Comparison of ENCODE assay signal across 1 cellular context in the genomic region with DNA sequence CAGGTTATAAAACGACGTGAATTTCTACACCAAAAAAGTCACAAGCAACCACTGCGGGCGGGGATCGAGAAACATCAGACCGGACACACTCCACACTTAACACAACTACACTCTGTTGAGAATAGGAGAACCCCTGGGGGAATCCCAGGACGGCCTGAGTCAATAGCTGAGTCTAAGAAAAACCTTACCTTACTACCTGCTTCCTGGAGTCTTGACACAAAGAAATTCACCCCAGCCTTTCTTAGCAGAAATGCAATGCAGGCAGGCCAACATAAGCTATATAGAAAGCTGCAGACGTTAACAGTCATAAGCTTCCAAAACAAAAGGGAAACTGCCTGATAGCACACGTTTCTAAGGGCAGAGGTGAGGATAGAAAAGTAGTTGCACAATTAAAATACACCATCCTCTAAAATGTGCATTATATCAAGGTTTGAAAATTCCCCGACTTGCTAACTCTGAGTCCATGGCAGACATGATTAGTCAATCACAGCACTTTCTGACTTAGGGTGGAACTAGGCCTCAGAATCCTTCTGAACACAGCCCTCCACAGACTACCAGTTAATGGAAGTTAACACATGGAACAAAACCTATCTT.
TF ChIP-seq lines count a peak whose summit lies in the region.

No MANE protein-coding gene starts in this region.

TF ChIP-seq in HepG2, 621 proteins besides CTCF, POLR2A, EP300 and RAD21 (continued from another document):
- TF ChIP-seq, protein P1, sequence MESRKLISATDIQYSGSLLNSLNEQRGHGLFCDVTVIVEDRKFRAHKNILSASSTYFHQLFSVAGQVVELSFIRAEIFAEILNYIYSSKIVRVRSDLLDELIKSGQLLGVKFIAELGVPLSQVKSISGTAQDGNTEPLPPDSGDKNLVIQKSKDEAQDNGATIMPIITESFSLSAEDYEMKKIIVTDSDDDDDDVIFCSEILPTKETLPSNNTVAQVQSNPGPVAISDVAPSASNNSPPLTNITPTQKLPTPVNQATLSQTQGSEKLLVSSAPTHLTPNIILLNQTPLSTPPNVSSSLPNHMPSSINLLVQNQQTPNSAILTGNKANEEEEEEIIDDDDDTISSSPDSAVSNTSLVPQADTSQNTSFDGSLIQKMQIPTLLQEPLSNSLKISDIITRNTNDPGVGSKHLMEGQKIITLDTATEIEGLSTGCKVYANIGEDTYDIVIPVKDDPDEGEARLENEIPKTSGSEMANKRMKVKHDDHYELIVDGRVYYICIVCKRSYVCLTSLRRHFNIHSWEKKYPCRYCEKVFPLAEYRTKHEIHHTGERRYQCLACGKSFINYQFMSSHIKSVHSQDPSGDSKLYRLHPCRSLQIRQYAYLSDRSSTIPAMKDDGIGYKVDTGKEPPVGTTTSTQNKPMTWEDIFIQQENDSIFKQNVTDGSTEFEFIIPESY (CRISPR knock-in tag; IDR thresholded peaks at IDR 0.05) = no peak
- TF ChIP-seq NFIC (IDR thresholded peaks at IDR 0.05; ENCODE audit: low read length) (no peak), SETDB1 (CRISPR knock-in tag; IDR thresholded peaks at IDR 0.05; ENCODE audit: borderline replicate concordance) (no peak), POLR2AphosphoS5 (IDR thresholded peaks at IDR 0.05; ENCODE audit: low read depth, low read length) (no peak), ZMAT5 (CRISPR knock-in tag; IDR thresholded peaks at IDR 0.05; ENCODE audit: borderline replicate concordance, low read depth) (no peak), SUZ12 (IDR thresholded peaks at IDR 0.05; ENCODE audit: low read depth, low read length) (no peak), HNRNPK (IDR thresholded peaks at IDR 0.05; ENCODE audit: low read depth, low read length, poor library complexity, severe bottlenecking) (no peak), ZNF878 (CRISPR knock-in tag; IDR thresholded peaks at IDR 0.05) (no peak), ZNF280B (CRISPR knock-in tag; IDR thresholded peaks at IDR 0.05; ENCODE audit: borderline replicate concordance) (no peak), TCF7 (IDR thresholded peaks at IDR 0.05; ENCODE audit: low read depth) (no peak), GATAD2A (CRISPR knock-in tag; IDR thresholded peaks at IDR 0.05) (no peak), ZFY (CRISPR knock-in tag; IDR thresholded peaks at IDR 0.05) (no peak), ZFP1 (CRISPR knock-in tag; IDR thresholded peaks at IDR 0.05) (no peak), ARID4A (CRISPR knock-in tag; IDR thresholded peaks at IDR 0.05; ENCODE audit: borderline replicate concordance) (no peak)
